ENCODE assay signal across 24 cellular contexts in the genomic region with DNA sequence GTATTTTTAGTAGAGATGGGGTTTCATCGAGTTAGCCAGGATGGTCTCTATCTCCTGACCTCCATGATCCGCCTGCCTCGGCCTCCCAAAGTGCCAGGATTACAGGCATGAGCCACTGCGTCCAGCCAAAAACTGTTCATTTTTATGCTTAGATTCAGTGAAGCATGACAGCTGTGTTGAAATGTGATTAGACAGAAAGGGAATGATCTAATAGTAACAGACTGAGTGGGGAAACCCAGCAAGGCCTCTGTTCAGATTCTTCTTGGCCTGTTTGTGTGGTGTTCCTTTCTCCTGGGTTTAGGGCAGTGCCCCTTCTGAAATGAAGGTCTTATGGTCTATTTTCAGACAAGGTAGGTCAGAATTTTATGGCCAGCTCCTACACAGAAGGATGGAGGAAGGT. TPM values are rescaled to one million over a fixed set of nuclear protein-coding genes. Genes with fewer than 3 reads are reported as not detected.
"Had no signal": no experiment of that assay in that cellular context is flagged by ENCODE, and none has a peak within 500 bp of the region (broad histone marks: within the 10 kb centered on the region; RNA-seq: fewer than 3 reads in every experiment).

No MANE protein-coding gene starts in this region.

- H3K27me3 ChIP-seq: dorsolateral prefrontal cortex, heart right ventricle had no signal

- H3K4me3 ChIP-seq: coronary artery, dorsolateral prefrontal cortex, heart right ventricle, left ventricle myocardium inferior, lung, skin epidermis, stomach, thoracic aorta had no signal

- H3K27ac ChIP-seq: coronary artery, dorsolateral prefrontal cortex, heart right ventricle, left ventricle myocardium inferior, skin epidermis, stomach, thoracic aorta had no signal

- ATAC-seq: heart right ventricle; naive thymus-derived CD4-positive, alpha-beta T cell; sciatic nerve had no signal

- FAIRE-seq: frontal cortex had no signal

- H3K4me1 ChIP-seq: heart right ventricle, left ventricle myocardium inferior, stomach had no signal

- H3K9me3 ChIP-seq: heart right ventricle, left ventricle myocardium inferior, stomach, thoracic aorta had no signal

- H3K36me3 ChIP-seq: heart right ventricle, left ventricle myocardium inferior, stomach, thoracic aorta had no signal

- DNase-seq: central memory CD4-positive, alpha-beta T cell; dorsolateral prefrontal cortex; effector CD8-positive, alpha-beta T cell; heart right ventricle; left cardiac atrium; left ventricle myocardium inferior; mesendoderm; naive thymus-derived CD4-positive, alpha-beta T cell; stimulated activated CD4-positive, alpha-beta T cell treated with anti-CD3 and anti-CD28 coated beads, Interleukin-12 subunit alpha, Interleukin-12 subunit beta, amount 100 ng/mL, for 4 hours; stimulated activated naive CD4-positive, alpha-beta T cell; stomach; substantia nigra had no signal

RNA-seq across cellular contexts. Expression of a gene that starts 33.7 kb away (rescaled TPM):
- total RNA-seq: chondrocyte; dorsolateral prefrontal cortex; frontal cortex; glomerular endothelial cell; heart right ventricle; left cardiac atrium; left ventricle myocardium inferior; naive thymus-derived CD4-positive, alpha-beta T cell; osteocyte; sciatic nerve; stomach; thoracic aorta; urinary bladder had no signal
- polyA plus RNA-seq: esophagus; heart right ventricle; lung; naive thymus-derived CD4-positive, alpha-beta T cell; neural cell; stomach; urinary bladder had no signal
